In genomic region chr6:53543341-53544010, GRCh38 we compare ENCODE assay signal across 8 cellular contexts. TPM values are rescaled to one million over a fixed set of nuclear protein-coding genes. Genes with fewer than 3 reads are reported as not detected.
DNase-seq lines count a peak whose midpoint lies in the region; ATAC-seq and TF ChIP-seq lines count a peak whose summit lies in the region.

No MANE protein-coding gene starts in this region.

- H3K27me3 ChIP-seq in SK-N-SH (ENCODE audit: insufficient read depth) (no peaks in the 10 kb centered on the region), iPS-15b (ENCODE audit: control insufficient read depth, insufficient read depth, low read length) (peaks cover 25% of the 10 kb centered on the region), subcutaneous abdominal adipose tissue (ENCODE audit: control insufficient read depth in 5 of 5, insufficient read depth in 4 of 5, low read length in 5 of 5) (no peaks in the 10 kb centered on the region)

- CTCF ChIA-PET in SK-N-SH (lab: Yijun Ruan, JAX) = interaction anchor here (0.8 to 2.7 kb wide), 7 partner anchors 12 to 185 kb away, joined by 3 to 20 read pairs (median 4); no protein-coding TSS in a partner anchor
- CTCF ChIA-PET in activated CD4-positive, alpha-beta memory T cell treated with anti-CD3 and anti-CD28 coated beads, Interleukin-2, amount 10 ng/mL, durations not matched to agents 7 days and 5 days (lab: Charles Lee) = interaction anchor here (0.7 to 2.4 kb wide), 8 partner anchors 9 to 182 kb away, joined by 3 to 16 read pairs (median 6); no protein-coding TSS in a partner anchor

- peak overlapping the region; percentile 97 for H3K4me3 Mint-ChIP-seq in activated CD4-positive, alpha-beta memory T cell treated with anti-CD3 and anti-CD28 coated beads, Interleukin-2, amount 10 ng/mL, durations not matched to agents 7 days and 5 days

- peaks cover 13% of the 10 kb centered on the region for H3K27me3 Mint-ChIP-seq in activated CD4-positive, alpha-beta memory T cell treated with anti-CD3 and anti-CD28 coated beads, Interleukin-2, amount 10 ng/mL, durations not matched to agents 7 days and 5 days

- H4K20me1 ChIP-seq in SK-N-SH (ENCODE audit: insufficient read depth) = no peaks in the 10 kb centered on the region

- WGBS in SK-N-SH (ENCODE audit: low lambda C conversion rate) = 38% methylated on average over 3 of the region's 3 CpGs

- peak overlapping the region; percentile 96 for H3K4me2 ChIP-seq in SK-N-SH

- peaks cover 7% of the 10 kb centered on the region for H3K79me2 ChIP-seq in SK-N-SH (ENCODE audit: insufficient read depth)

- H3K9me3 ChIP-seq in SK-N-SH (no peaks in the 10 kb centered on the region), iPS-15b (ENCODE audit: control insufficient read depth, insufficient read depth, low read length) (no peaks in the 10 kb centered on the region), subcutaneous abdominal adipose tissue (ENCODE audit: control insufficient read depth in 5 of 5, low read length in 5 of 5) (no peaks in the 10 kb centered on the region)

- H3K4me1 Mint-ChIP-seq in activated CD4-positive, alpha-beta memory T cell treated with anti-CD3 and anti-CD28 coated beads, Interleukin-2, amount 10 ng/mL, durations not matched to agents 7 days and 5 days = peaks cover 59% of the 10 kb centered on the region

- H3K9ac ChIP-seq in SK-N-SH (peak overlapping the region; percentile 78; the same call in 1 of the 2 replicates), iPS-15b (ENCODE audit: low read depth, low read length) (peak overlapping the region; percentile 77), subcutaneous abdominal adipose tissue (ENCODE audit: low read length in 5 of 5) (peak overlapping the region; percentile 2 to 96 (median 90))

- DNase-seq in SK-N-SH = no peak
- DNase-seq in activated CD4-positive, alpha-beta memory T cell treated with anti-CD3 and anti-CD28 coated beads, Interleukin-2, amount 10 ng/mL, durations not matched to agents 7 days and 5 days = no peak
- DNase-seq in NCI-H146 treated with DMSO at 0.1 percent for 48 hours (lab: John Stamatoyannopoulos, UW; ENCODE audit: unreplicated experiment) = no peak

- H3K36me3 Mint-ChIP-seq in activated CD4-positive, alpha-beta memory T cell treated with anti-CD3 and anti-CD28 coated beads, Interleukin-2, amount 10 ng/mL, durations not matched to agents 7 days and 5 days (ENCODE audit: low read depth) = peaks cover 8% of the 10 kb centered on the region

- no peak for ATAC-seq in SK-N-SH treated with all-trans-retinoic acid at 6 μM for 48 hours
- no peak for ATAC-seq in GM21825 (IDR thresholded peaks at IDR 0.05; ENCODE audit: unreplicated experiment)
- no peak for ATAC-seq in GM19452 (IDR thresholded peaks at IDR 0.05; ENCODE audit: unreplicated experiment)

- no peaks in the 10 kb centered on the region for H3K9me2 ChIP-seq in SK-N-SH

- no peak for TF ChIP-seq EP300 in SK-N-SH (IDR thresholded peaks at IDR 0.05; ENCODE audit: borderline replicate concordance in 1 of 2, low read depth in 1 of 2, low read length in 1 of 2)

- TF ChIP-seq RAD21 in SK-N-SH (IDR thresholded peaks at IDR 0.05; ENCODE audit: low read length) = no peak

- no peak for TF ChIP-seq CTCF in SK-N-SH (IDR thresholded peaks at IDR 0.05)

- H3K27ac ChIP-seq in SK-N-SH (ENCODE audit: low read depth in 2 of 2, low read length in 1 of 2) (peak overlapping the region in 1 of 2 experiments; percentile 72; a peak in 1 of 4 replicates), subcutaneous abdominal adipose tissue (ENCODE audit: low read depth, low read length) (peak overlapping the region; percentile 94)

- peak overlapping the region; percentile 86 for H3K27ac Mint-ChIP-seq in activated CD4-positive, alpha-beta memory T cell treated with anti-CD3 and anti-CD28 coated beads, Interleukin-2, amount 10 ng/mL, durations not matched to agents 7 days and 5 days

- POLR2A ChIA-PET in SK-N-SH (lab: Yijun Ruan, JAX) = no interaction called here
- POLR2A ChIA-PET in activated CD4-positive, alpha-beta memory T cell treated with anti-CD3 and anti-CD28 coated beads, Interleukin-2, amount 10 ng/mL, durations not matched to agents 7 days and 5 days (lab: Charles Lee) = interaction anchor here (1.2 to 2.1 kb wide), 5 partner anchors 9 to 251 kb away, joined by 4 to 12 read pairs (median 5); partner anchors contain the start of gene LRRC1

- H3F3A ChIP-seq in SK-N-SH (replicated peaks; ENCODE audit: insufficient read depth) = no peaks in the 10 kb centered on the region

- H3K36me3 ChIP-seq in SK-N-SH (replicated peaks in 1 of 2; ENCODE audit: control insufficient read depth in 1 of 2, insufficient read depth in 2 of 2, low read length in 1 of 2) (no peaks in the 10 kb centered on the region), iPS-15b (ENCODE audit: control insufficient read depth, insufficient read depth, low read length) (no peaks in the 10 kb centered on the region), subcutaneous abdominal adipose tissue (ENCODE audit: control insufficient read depth in 5 of 5, insufficient read depth in 5 of 5, low read length in 5 of 5) (peaks cover 0 to 3% (median 0%) of the 10 kb centered on the region in 5 donors)

- H3K9me3 Mint-ChIP-seq in activated CD4-positive, alpha-beta memory T cell treated with anti-CD3 and anti-CD28 coated beads, Interleukin-2, amount 10 ng/mL, durations not matched to agents 7 days and 5 days = no peaks in the 10 kb centered on the region

- H3K4me1 ChIP-seq in SK-N-SH (ENCODE audit: control insufficient read depth in 1 of 2, insufficient read depth in 2 of 2, low read depth in 1 of 2, low read length in 1 of 2) (peaks cover 7 to 13% of the 10 kb centered on the region in 2 experiments; a peak in 3 of 4 replicates), iPS-15b (ENCODE audit: control insufficient read depth, insufficient read depth, low read length) (peaks cover 6% of the 10 kb centered on the region), subcutaneous abdominal adipose tissue (ENCODE audit: control insufficient read depth in 5 of 5, insufficient read depth in 5 of 5, low read length in 5 of 5) (peaks cover 2 to 81% (median 51%) of the 10 kb centered on the region in 5 donors)

- peak overlapping the region; percentile 94 for H2AFZ ChIP-seq in SK-N-SH (ENCODE audit: low read depth)

- H3K4me3 ChIP-seq in SK-N-SH (ENCODE audit: low read depth in 2 of 2, low read length in 1 of 2) = peak overlapping the region; percentile 90 to 94
- H3K4me3 ChIP-seq in iPS-15b (ENCODE audit: low read depth, low read length) = peak overlapping the region; percentile 91
- peak overlapping the region; percentile 83 to 94 (median 92) for H3K4me3 ChIP-seq in subcutaneous abdominal adipose tissue (ENCODE audit: low read depth in 1 of 5, low read length in 5 of 5)

TF ChIP-seq in SK-N-SH, 30 proteins besides CTCF, POLR2A, EP300 and RAD21 (continues in another document):
- no peak for TF ChIP-seq NFIC (IDR thresholded peaks at IDR 0.05; ENCODE audit: borderline replicate concordance)
- TF ChIP-seq EZH2phosphoT487 (IDR thresholded peaks at IDR 0.05; ENCODE audit: borderline replicate concordance, low read depth) = no peak
- TF ChIP-seq RCOR1 (IDR thresholded peaks at IDR 0.05; ENCODE audit: low read length) = no peak
- no peak for TF ChIP-seq FOXM1 (IDR thresholded peaks at IDR 0.05; ENCODE audit: low read depth)
- TF ChIP-seq PBX3 (IDR thresholded peaks at IDR 0.05) = no peak
- no peak for TF ChIP-seq SIN3A (IDR thresholded peaks at IDR 0.05; ENCODE audit: borderline replicate concordance, low read depth, low read length)
- TF ChIP-seq NRF1 (IDR thresholded peaks at IDR 0.05; ENCODE audit: low read depth, low read length) = no peak

TF ChIP-seq in SK-N-SH treated with all-trans-retinoic acid at 6 μM for 48 hours, 23 proteins besides CTCF, POLR2A, EP300 and RAD21:
- TF ChIP-seq SNAI2 (CRISPR knock-in tag; IDR thresholded peaks at IDR 0.05) = no peak

RNA-seq across cellular contexts. Expression of gene GCLC, which starts 1.4 kb away (rescaled TPM):
- polyA plus RNA-seq in SK-N-SH (2012; rRNA removed) = 7.5 and 11.2 TPM in 2 replicates
- 10.5 and 12.7 TPM in 2 replicates for polyA plus RNA-seq in SK-N-SH (2012; cell fraction: cytosol; rRNA removed)
- 7.5 and 11.4 TPM in 2 replicates for polyA plus RNA-seq in SK-N-SH (2012; cell fraction: nucleus; rRNA removed)
- 10 to 100 TPM; 29.1 to 30.6 TPM for total RNA-seq in activated CD4-positive, alpha-beta memory T cell treated with anti-CD3 and anti-CD28 coated beads, Interleukin-2, amount 10 ng/mL, durations not matched to agents 7 days and 5 days
